ENCODE assay signal across 1 cellular context in the genomic region with DNA sequence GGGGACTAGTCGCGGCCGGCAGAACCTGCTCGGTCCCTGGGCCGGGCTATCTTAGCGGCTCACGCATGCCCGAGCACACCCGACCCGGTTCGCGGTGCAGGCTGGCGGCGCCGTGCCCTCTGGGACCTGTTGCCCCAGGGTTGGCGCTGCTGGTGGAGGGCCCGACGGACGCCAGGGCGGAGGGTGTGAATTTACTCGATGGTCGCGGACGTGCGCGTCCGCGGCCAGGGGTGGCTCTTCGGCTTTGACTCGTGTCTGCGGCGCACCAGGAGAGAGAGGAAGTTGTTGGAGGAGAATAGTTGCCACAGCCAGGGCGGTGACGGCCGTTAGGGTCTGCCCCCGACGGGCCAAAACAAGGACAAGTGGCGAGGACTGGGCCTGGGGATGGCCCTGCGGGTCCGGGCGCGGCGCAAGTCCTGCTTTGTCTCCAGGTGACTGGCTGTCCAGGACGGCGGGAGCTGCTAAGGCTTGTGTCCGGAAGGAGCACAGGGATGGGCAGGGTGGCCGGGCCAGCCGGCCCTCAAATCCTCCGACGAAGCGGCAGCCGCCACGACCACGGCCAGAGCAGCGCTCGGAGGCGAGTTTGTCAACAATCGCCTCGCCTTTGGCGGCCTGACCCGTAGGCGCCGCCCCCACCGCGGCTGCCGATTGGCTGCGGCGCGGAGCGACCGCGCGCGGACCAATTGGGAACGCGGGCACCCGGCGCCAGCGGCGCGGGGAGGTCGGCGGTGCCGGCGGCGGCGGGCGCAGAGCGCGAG.
TF ChIP-seq lines count a peak whose summit lies in the region.

No MANE protein-coding gene starts in this region.

TF ChIP-seq in H1, 55 proteins besides CTCF, POLR2A, EP300 and RAD21:
- peak; percentile 53; the same call in 1 of the 2 replicates for TF ChIP-seq SUZ12 (IDR thresholded peaks at IDR 0.05; ENCODE audit: low read length)
- TF ChIP-seq GABPA (IDR thresholded peaks at IDR 0.05; ENCODE audit: borderline replicate concordance, insufficient read depth, low read length) = no peak
- TF ChIP-seq CBX5 (IDR thresholded peaks at IDR 0.05; ENCODE audit: low read depth, low read length) = no peak
- no peak for TF ChIP-seq POU5F1 (IDR thresholded peaks at IDR 0.05; ENCODE audit: low read depth, low read length)
- TF ChIP-seq SAP30 (IDR thresholded peaks at IDR 0.05; ENCODE audit: insufficient read depth, insufficient replicate concordance, low read length) = no peak
- TF ChIP-seq, protein P1, sequence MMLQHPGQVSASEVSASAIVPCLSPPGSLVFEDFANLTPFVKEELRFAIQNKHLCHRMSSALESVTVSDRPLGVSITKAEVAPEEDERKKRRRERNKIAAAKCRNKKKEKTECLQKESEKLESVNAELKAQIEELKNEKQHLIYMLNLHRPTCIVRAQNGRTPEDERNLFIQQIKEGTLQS (IDR thresholded peaks at IDR 0.05; ENCODE audit: insufficient read depth, low read depth, low read length) = no peak
- no peak for TF ChIP-seq EGR1 (IDR thresholded peaks at IDR 0.05; ENCODE audit: borderline replicate concordance, low read depth, low read length)
- TF ChIP-seq SIX5 (IDR thresholded peaks at IDR 0.05; ENCODE audit: low read depth, low read length) = no peak
- TF ChIP-seq SP2 (IDR thresholded peaks at IDR 0.05; ENCODE audit: low read length) = no peak
- no peak for TF ChIP-seq CHD1 (IDR thresholded peaks at IDR 0.05; ENCODE audit: low read depth, low read length)
- TF ChIP-seq ZNF274 (IDR thresholded peaks at IDR 0.05; ENCODE audit: borderline replicate concordance, extremely low read depth, low read length) = no peak
- TF ChIP-seq RXRA (IDR thresholded peaks at IDR 0.05; ENCODE audit: insufficient read depth, low read depth, low read length) = no peak
- TF ChIP-seq, protein P2, sequence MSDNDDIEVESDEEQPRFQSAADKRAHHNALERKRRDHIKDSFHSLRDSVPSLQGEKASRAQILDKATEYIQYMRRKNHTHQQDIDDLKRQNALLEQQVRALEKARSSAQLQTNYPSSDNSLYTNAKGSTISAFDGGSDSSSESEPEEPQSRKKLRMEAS (IDR thresholded peaks at IDR 0.05) = peak; percentile 50; the same call in 1 of the 2 replicates
- peak; percentile 60; the same call in 1 of the 2 replicates for TF ChIP-seq TBP (IDR thresholded peaks at IDR 0.05; ENCODE audit: low read depth, low read length)
- TF ChIP-seq TAF7 (optimal IDR thresholded peaks at IDR 0.05; ENCODE audit: borderline replicate concordance, low read depth, low read length) = peak; percentile 46
- no peak for TF ChIP-seq CBX8 (IDR thresholded peaks at IDR 0.05; ENCODE audit: borderline replicate concordance, low read depth, low read length)
- TF ChIP-seq, protein P3, sequence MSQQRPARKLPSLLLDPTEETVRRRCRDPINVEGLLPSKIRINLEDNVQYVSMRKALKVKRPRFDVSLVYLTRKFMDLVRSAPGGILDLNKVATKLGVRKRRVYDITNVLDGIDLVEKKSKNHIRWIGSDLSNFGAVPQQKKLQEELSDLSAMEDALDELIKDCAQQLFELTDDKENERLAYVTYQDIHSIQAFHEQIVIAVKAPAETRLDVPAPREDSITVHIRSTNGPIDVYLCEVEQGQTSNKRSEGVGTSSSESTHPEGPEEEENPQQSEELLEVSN (IDR thresholded peaks at IDR 0.05) = peak; percentile 71
- no peak for TF ChIP-seq TEAD4 (IDR thresholded peaks at IDR 0.05; ENCODE audit: low read depth, low read length)
- TF ChIP-seq RBBP5 (IDR thresholded peaks at IDR 0.05; ENCODE audit: borderline replicate concordance, low read depth, low read length) = no peak; the same call in 1 of the 2 replicates
- peak; percentile 34; the same call in 1 of the 2 replicates for TF ChIP-seq POLR2AphosphoS5 (IDR thresholded peaks at IDR 0.05; ENCODE audit: low read depth, low read length)
- no peak for TF ChIP-seq RNF2 (IDR thresholded peaks at IDR 0.05; ENCODE audit: borderline replicate concordance, low read depth, low read length, missing control alignments, poor library complexity, severe bottlenecking)
- TF ChIP-seq PHF8 (conservative IDR thresholded peaks at IDR 0.05; ENCODE audit: low read depth, low read length) = no peak
- no peak for TF ChIP-seq MAFK (IDR thresholded peaks at IDR 0.05; ENCODE audit: low read depth, low read length)
- TF ChIP-seq SP1 (IDR thresholded peaks at IDR 0.05; ENCODE audit: low read depth, low read length) = 0 out of 2 replicates have a peak, but pooled peaks have one; percentile 25
- TF ChIP-seq CHD2 (IDR thresholded peaks at IDR 0.05; ENCODE audit: low read length) = no peak; the same call in 1 of the 2 replicates
TF ChIP-seq in H1: peak in this region for 7.
